ENCODE assay signal across 19 cellular contexts in the genomic region with DNA sequence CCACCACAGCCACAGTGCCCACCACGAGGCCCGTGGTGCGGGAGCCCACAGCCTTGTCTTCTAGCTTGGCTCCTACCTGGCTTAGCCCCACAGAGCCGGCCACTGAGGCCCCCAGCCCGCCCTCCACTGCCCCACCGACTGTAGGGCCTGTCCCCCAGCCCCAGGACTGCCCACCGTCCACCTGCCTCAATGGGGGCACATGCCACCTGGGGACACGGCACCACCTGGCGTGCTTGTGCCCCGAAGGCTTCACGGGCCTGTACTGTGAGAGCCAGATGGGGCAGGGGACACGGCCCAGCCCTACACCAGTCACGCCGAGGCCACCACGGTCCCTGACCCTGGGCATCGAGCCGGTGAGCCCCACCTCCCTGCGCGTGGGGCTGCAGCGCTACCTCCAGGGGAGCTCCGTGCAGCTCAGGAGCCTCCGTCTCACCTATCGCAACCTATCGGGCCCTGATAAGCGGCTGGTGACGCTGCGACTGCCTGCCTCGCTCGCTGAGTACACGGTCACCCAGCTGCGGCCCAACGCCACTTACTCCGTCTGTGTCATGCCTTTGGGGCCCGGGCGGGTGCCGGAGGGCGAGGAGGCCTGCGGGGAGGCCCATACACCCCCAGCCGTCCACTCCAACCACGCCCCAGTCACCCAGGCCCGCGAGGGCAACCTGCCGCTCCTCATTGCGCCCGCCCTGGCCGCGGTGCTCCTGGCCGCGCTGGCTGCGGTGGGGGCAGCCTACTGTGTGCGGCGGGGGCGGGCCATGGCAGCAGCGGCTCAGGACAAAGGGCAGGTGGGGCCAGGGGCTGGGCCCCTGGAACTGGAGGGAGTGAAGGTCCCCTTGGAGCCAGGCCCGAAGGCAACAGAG. TPM values are rescaled to one million over a fixed set of nuclear protein-coding genes. Genes with fewer than 3 reads are reported as not detected.
A peak's percentile ranks its signal among the peaks of the same experiment; 100 is the strongest.
DNase-seq lines count a peak whose midpoint lies in the region; ATAC-seq, FAIRE-seq and TF ChIP-seq lines count a peak whose summit lies in the region.
"Had no signal": no experiment of that assay in that cellular context is flagged by ENCODE, and none has a peak within 500 bp of the region (broad histone marks: within the 10 kb centered on the region; RNA-seq: fewer than 3 reads in every experiment).

No MANE protein-coding gene starts in this region.

- peak overlapping the region; percentile 36 to 43 for H3K27ac Mint-ChIP-seq in natural killer cell
- H3K27ac Mint-ChIP-seq in natural killer cell treated with Interleukin-12 subunit alpha and Interleukin-12 subunit beta and Interleukin-15 and Interleukin-18, amount 100 ng/mL, for 72 hours = no peak overlapping the region
- H3K27ac Mint-ChIP-seq in chondrocyte (ENCODE audit: unreplicated experiment) = peak overlapping the region; percentile 12
- no peak overlapping the region for H3K27ac Mint-ChIP-seq in naive thymus-derived CD4-positive, alpha-beta T cell
- H3K27ac Mint-ChIP-seq: activated naive CD8-positive, alpha-beta T cell treated with anti-CD3 and anti-CD28 coated beads, Interleukin-2, amount 10 ng/mL, durations not matched to agents 7 days and 5 days had no signal

- no peaks in the 10 kb centered on the region for H3K9me3 Mint-ChIP-seq in natural killer cell
- H3K9me3 Mint-ChIP-seq in natural killer cell treated with Interleukin-12 subunit alpha and Interleukin-12 subunit beta and Interleukin-15 and Interleukin-18, amount 100 ng/mL, for 72 hours = no peaks in the 10 kb centered on the region
- H3K9me3 Mint-ChIP-seq in chondrocyte (ENCODE audit: low read depth) = no peaks in the 10 kb centered on the region
- H3K9me3 Mint-ChIP-seq in naive thymus-derived CD4-positive, alpha-beta T cell = no peaks in the 10 kb centered on the region
- H3K9me3 Mint-ChIP-seq: activated naive CD8-positive, alpha-beta T cell treated with anti-CD3 and anti-CD28 coated beads, Interleukin-2, amount 10 ng/mL, durations not matched to agents 7 days and 5 days had no signal

- intact Hi-C loops in natural killer cell (cut with micrococcal nuclease) = no loop called here
- intact Hi-C loops in naive thymus-derived CD4-positive, alpha-beta T cell (cut with micrococcal nuclease) = no loop called here

- H3K27me3 ChIP-seq in naive thymus-derived CD4-positive, alpha-beta T cell (ENCODE audit: control insufficient read depth in 2 of 2, insufficient read depth in 2 of 2, low read length in 2 of 2) = no peaks in the 10 kb centered on the region
- H3K27me3 ChIP-seq: stomach had no signal

- H3K4me1 Mint-ChIP-seq in natural killer cell (peaks cover 0 to 28% of the 10 kb centered on the region in 2 donors), chondrocyte (ENCODE audit: low read depth) (peaks cover 76% of the 10 kb centered on the region)
- H3K4me1 Mint-ChIP-seq in natural killer cell treated with Interleukin-12 subunit alpha and Interleukin-12 subunit beta and Interleukin-15 and Interleukin-18, amount 100 ng/mL, for 72 hours (ENCODE audit: low read depth in 2 of 2) = peaks cover 0 to 10% of the 10 kb centered on the region in 2 donors
- H3K4me1 Mint-ChIP-seq in naive thymus-derived CD4-positive, alpha-beta T cell = peaks cover 0 to 14% (median 3%) of the 10 kb centered on the region in 7 donors

- H3K4me1 ChIP-seq in naive thymus-derived CD4-positive, alpha-beta T cell (ENCODE audit: control insufficient read depth in 2 of 2, insufficient read depth in 2 of 2, low read length in 2 of 2) = no peaks in the 10 kb centered on the region

- peak; percentile 30 for FAIRE-seq in urothelium cell line (lab: Jason Lieb, UNC)
- FAIRE-seq: colon, RCC 7860 had no signal

- ATAC-seq in natural killer cell (no peak), HG02571 (IDR thresholded peaks at IDR 0.05; ENCODE audit: unreplicated experiment) (no peak)
- ATAC-seq in natural killer cell treated with Interleukin-12 subunit alpha and Interleukin-12 subunit beta and Interleukin-15 and Interleukin-18, amount 100 ng/mL, for 72 hours = no peak
- peak; percentile 5 for ATAC-seq in naive thymus-derived CD4-positive, alpha-beta T cell

- H3K36me3 Mint-ChIP-seq in natural killer cell (no peaks in the 10 kb centered on the region), chondrocyte (ENCODE audit: low read depth) (peaks cover 3% of the 10 kb centered on the region)
- no peaks in the 10 kb centered on the region for H3K36me3 Mint-ChIP-seq in natural killer cell treated with Interleukin-12 subunit alpha and Interleukin-12 subunit beta and Interleukin-15 and Interleukin-18, amount 100 ng/mL, for 72 hours
- H3K36me3 Mint-ChIP-seq in naive thymus-derived CD4-positive, alpha-beta T cell = peaks cover 0 to 4% (median 0%) of the 10 kb centered on the region in 5 donors

- DNase-seq in natural killer cell (no peak), chondrocyte (ENCODE audit: low spot score) (no peak), urothelium cell line (ENCODE audit: low spot score) (no peak), NCI-H1930 (lab: John Stamatoyannopoulos, UW) (no peak)
- no peak for DNase-seq in natural killer cell treated with Interleukin-12 subunit alpha and Interleukin-12 subunit beta and Interleukin-15 and Interleukin-18, amount 100 ng/mL, for 72 hours (ENCODE audit: low spot score)
- peak in 1 of 9 donors; percentile 16 for DNase-seq in naive thymus-derived CD4-positive, alpha-beta T cell
- no peak for DNase-seq in activated CD4-positive, alpha-beta T cell treated with anti-CD3 and anti-CD28 coated beads, Interleukin-2, amount 50 U/mL, for 4 hours
- DNase-seq: activated CD8-positive, alpha-beta memory T cell treated with anti-CD3 and anti-CD28 coated beads, Interleukin-2, amount 50 U/mL, for 4 hours; activated naive CD8-positive, alpha-beta T cell treated with anti-CD3 and anti-CD28 coated beads, Interleukin-2, amount 10 ng/mL, durations not matched to agents 7 days and 5 days; NCI-H1417 treated with DMSO at 0.1 percent for 48 hours; NCI-H2171; NCI-H524; stimulated activated CD4-positive, alpha-beta T cell treated with anti-CD3 and anti-CD28 coated beads, Interleukin-4, amount 100 ng/mL, for 24 hours; stomach; T-helper 2 cell had no signal

- CTCF ChIA-PET in naive thymus-derived CD4-positive, alpha-beta T cell (lab: Charles Lee) = no interaction called here

- H3K27ac ChIP-seq in naive thymus-derived CD4-positive, alpha-beta T cell (ENCODE audit: low read depth, low read length) = no peak overlapping the region
- H3K27ac ChIP-seq: HL-60 had no signal

- H3K9me3 ChIP-seq in naive thymus-derived CD4-positive, alpha-beta T cell (ENCODE audit: control insufficient read depth in 2 of 3, low read length in 3 of 3) = no peaks in the 10 kb centered on the region
- H3K9me3 ChIP-seq: stomach had no signal

- H3K27me3 Mint-ChIP-seq in natural killer cell (ENCODE audit: low read depth in 2 of 2) (no peaks in the 10 kb centered on the region), chondrocyte (ENCODE audit: low read depth) (no peaks in the 10 kb centered on the region)
- no peaks in the 10 kb centered on the region for H3K27me3 Mint-ChIP-seq in natural killer cell treated with Interleukin-12 subunit alpha and Interleukin-12 subunit beta and Interleukin-15 and Interleukin-18, amount 100 ng/mL, for 72 hours
- H3K27me3 Mint-ChIP-seq in naive thymus-derived CD4-positive, alpha-beta T cell = no peaks in the 10 kb centered on the region
- H3K27me3 Mint-ChIP-seq: activated naive CD8-positive, alpha-beta T cell treated with anti-CD3 and anti-CD28 coated beads, Interleukin-2, amount 10 ng/mL, durations not matched to agents 7 days and 5 days had no signal

- H3K4me3 Mint-ChIP-seq in natural killer cell (no peak overlapping the region), chondrocyte (ENCODE audit: unreplicated experiment) (no peak overlapping the region)
- H3K4me3 Mint-ChIP-seq in natural killer cell treated with Interleukin-12 subunit alpha and Interleukin-12 subunit beta and Interleukin-15 and Interleukin-18, amount 100 ng/mL, for 72 hours = no peak overlapping the region
- no peak overlapping the region for H3K4me3 Mint-ChIP-seq in naive thymus-derived CD4-positive, alpha-beta T cell
- H3K4me3 Mint-ChIP-seq: activated naive CD8-positive, alpha-beta T cell treated with anti-CD3 and anti-CD28 coated beads, Interleukin-2, amount 10 ng/mL, durations not matched to agents 7 days and 5 days had no signal

- TF ChIP-seq CTCF in natural killer cell (IDR thresholded peaks at IDR 0.05) = no peak
- no peak for TF ChIP-seq CTCF in chondrocyte (IDR thresholded peaks at IDR 0.05)

- POLR2A ChIA-PET in naive thymus-derived CD4-positive, alpha-beta T cell (lab: Charles Lee) = no interaction called here

- peaks cover 7 to 90% (median 16%) of the 10 kb centered on the region in 3 experiments for H3K36me3 ChIP-seq in naive thymus-derived CD4-positive, alpha-beta T cell (ENCODE audit: control insufficient read depth in 2 of 3, insufficient read depth in 3 of 3, low read length in 3 of 3)

- no peak overlapping the region for H3K4me3 ChIP-seq in naive thymus-derived CD4-positive, alpha-beta T cell (ENCODE audit: low read length)
- H3K4me3 ChIP-seq: stomach had no signal

RNA-seq across cellular contexts. Expression of gene VASN, which starts 10.5 kb away (rescaled TPM):
- total RNA-seq in natural killer cell (under 1 TPM; 0.35 to 0.93 (median 0.78) TPM), chondrocyte (79.7 to 82.0 TPM (median 81.8 TPM) in 3 replicates)
- total RNA-seq in natural killer cell treated with Interleukin-12 subunit alpha and Interleukin-12 subunit beta and Interleukin-15 and Interleukin-18, amount 100 ng/mL, for 72 hours = under 1 TPM in 1 of 2 donors, not detected in 1; 0.33 TPM
- 1 to 10 TPM in 1 of 5 experiments, under 1 TPM in 3, not detected in 1; 0.24 to 1.3 (median 0.45) TPM for total RNA-seq in naive thymus-derived CD4-positive, alpha-beta T cell
- under 1 TPM; 0.13 to 0.18 TPM for polyA plus RNA-seq in naive thymus-derived CD4-positive, alpha-beta T cell

RNA-seq across cellular contexts. Expression of gene PAM16, which starts 31.0 kb away (rescaled TPM):
- total RNA-seq in natural killer cell = 10 to 100 TPM; 29.4 to 42.7 (median 39.0) TPM
- 100 to 1,000 TPM in 1 of 2 donors, 10 to 100 TPM in 1; 59.0 to 114 TPM for total RNA-seq in natural killer cell treated with Interleukin-12 subunit alpha and Interleukin-12 subunit beta and Interleukin-15 and Interleukin-18, amount 100 ng/mL, for 72 hours
- total RNA-seq in chondrocyte = 21.6 to 24.4 TPM (median 22.4 TPM) in 3 replicates
- total RNA-seq in naive thymus-derived CD4-positive, alpha-beta T cell = 10 to 100 TPM; 34.1 to 46.2 (median 45.0) TPM
- polyA plus RNA-seq in naive thymus-derived CD4-positive, alpha-beta T cell = 10 to 100 TPM; 34.6 to 45.8 TPM

RNA-seq across cellular contexts. Expression of gene CORO7, which starts 34.2 kb away (rescaled TPM):
- total RNA-seq in natural killer cell (100 to 1,000 TPM; 335 to 425 (median 415) TPM), chondrocyte (18.8 to 26.0 TPM (median 24.6 TPM) in 3 replicates)
- 100 to 1,000 TPM; 140 to 166 TPM for total RNA-seq in natural killer cell treated with Interleukin-12 subunit alpha and Interleukin-12 subunit beta and Interleukin-15 and Interleukin-18, amount 100 ng/mL, for 72 hours
- 100 to 1,000 TPM; 114 to 572 (median 165) TPM for total RNA-seq in naive thymus-derived CD4-positive, alpha-beta T cell
- polyA plus RNA-seq in naive thymus-derived CD4-positive, alpha-beta T cell = 10 to 100 TPM; 29.6 to 62.5 TPM

RNA-seq across cellular contexts. Expression of gene DNAJA3, which starts 43.5 kb away (rescaled TPM):
- total RNA-seq in natural killer cell (10 to 100 TPM; 22.1 to 34.2 (median 27.2) TPM), chondrocyte (27.5 to 28.0 TPM (median 27.8 TPM) in 3 replicates)
- total RNA-seq in natural killer cell treated with Interleukin-12 subunit alpha and Interleukin-12 subunit beta and Interleukin-15 and Interleukin-18, amount 100 ng/mL, for 72 hours = 10 to 100 TPM; 55.0 to 99.8 TPM
- 10 to 100 TPM; 33.6 to 79.8 (median 70.5) TPM for total RNA-seq in naive thymus-derived CD4-positive, alpha-beta T cell
- 10 to 100 TPM; 42.4 to 73.0 TPM for polyA plus RNA-seq in naive thymus-derived CD4-positive, alpha-beta T cell

Comparison
In these comparisons a context has a peak if more than half of its experiments do, and no peak if none do; other contexts are left out.
1. H3K27ac Mint-ChIP-seq: peak in natural killer cell (2 of 2) and chondrocyte (single experiment); none in natural killer cell treated with Interleukin-12 subunit alpha and Interleukin-12 subunit beta and Interleukin-15 and Interleukin-18, amount 100 ng/mL, for 72 hours (0 of 2) and naive thymus-derived CD4-positive, alpha-beta T cell (0 of 9).
2. RNA of gene VASN, which starts 10.5 kb away (total RNA-seq): 79.7 to 82.0 TPM in chondrocyte; 0.35 to 0.93 TPM in natural killer cell, 0.33 TPM in natural killer cell treated with Interleukin-12 subunit alpha and Interleukin-12 subunit beta and Interleukin-15 and Interleukin-18, amount 100 ng/mL, for 72 hours and 0.24 to 1.3 TPM in naive thymus-derived CD4-positive, alpha-beta T cell; every median in the first group is over 10 times any median in the second.